ENCODE assay signal across 8 cellular contexts in the genomic region with DNA sequence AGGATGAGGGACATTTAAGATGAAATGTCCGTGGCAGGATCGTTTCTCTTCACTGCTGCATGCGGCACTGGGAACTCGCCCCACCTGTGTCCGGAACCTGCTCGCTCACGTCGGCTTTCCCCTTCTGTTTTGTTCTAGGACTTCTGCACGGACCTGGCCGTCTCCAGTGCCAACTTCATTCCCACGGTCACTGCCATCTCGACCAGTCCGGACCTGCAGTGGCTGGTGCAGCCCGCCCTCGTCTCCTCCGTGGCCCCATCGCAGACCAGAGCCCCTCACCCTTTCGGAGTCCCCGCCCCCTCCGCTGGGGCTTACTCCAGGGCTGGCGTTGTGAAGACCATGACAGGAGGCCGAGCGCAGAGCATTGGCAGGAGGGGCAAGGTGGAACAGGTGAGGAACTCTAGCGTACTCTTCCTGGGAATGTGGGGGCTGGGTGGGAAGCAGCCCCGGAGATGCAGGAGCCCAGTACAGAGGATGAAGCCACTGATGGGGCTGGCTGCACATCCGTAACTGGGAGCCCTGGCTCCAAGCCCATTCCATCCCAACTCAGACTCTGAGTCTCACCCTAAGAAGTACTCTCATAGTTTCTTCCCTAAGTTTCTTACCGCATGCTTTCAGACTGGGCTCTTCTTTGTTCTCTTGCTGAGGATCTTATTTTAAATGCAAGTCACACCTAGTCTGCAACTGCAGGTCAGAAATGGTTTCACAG. TPM values are rescaled to one million over a fixed set of nuclear protein-coding genes. Genes with fewer than 3 reads are reported as not detected.
A peak's percentile ranks its signal among the peaks of the same experiment; 100 is the strongest.
DNase-seq lines count a peak whose midpoint lies in the region; ATAC-seq and TF ChIP-seq lines count a peak whose summit lies in the region.

No MANE protein-coding gene starts in this region.

- peak overlapping the region; percentile 58 for H3K4me3 ChIP-seq in HAP-1
- H3K4me3 ChIP-seq in cardiac muscle cell: peak overlapping the region; percentile 47

- H3K27ac Mint-ChIP-seq in activated CD8-positive, alpha-beta T cell treated with anti-CD3 and anti-CD28 coated beads, Interleukin-2, amount 10 ng/mL, durations not matched to agents 7 days and 5 days: no peak overlapping the region

- DNase-seq in HAP-1 (ENCODE audit: low spot score in 2 of 2): peak in 1 of 2 experiments; percentile 29
- DNase-seq in activated CD8-positive, alpha-beta T cell treated with anti-CD3 and anti-CD28 coated beads, Interleukin-2, amount 10 ng/mL, durations not matched to agents 7 days and 5 days: no peak
- DNase-seq in cardiac muscle cell (ENCODE audit: low read depth in 1 of 2, low spot score in 1 of 2): peak in 1 of 2 donors; percentile 63
- peak; percentile 92 for DNase-seq in posterior vena cava (ENCODE audit: low spot score)
- DNase-seq in OCI-M1 (lab: John Stamatoyannopoulos, UW): no peak
- DNase-seq in GM13977 (ENCODE audit: low spot score): no peak
- no peak for DNase-seq in stimulated activated CD4-positive, alpha-beta T cell treated with anti-CD3 and anti-CD28 coated beads, Interleukin-2, amount 100 ng/mL, for 24 hours

- in situ Hi-C loops in HAP-1 (cut with MboI; ENCODE audit: low sequenced_read_pairs) (no loop called here), GM13977 (cut with MboI; ENCODE audit: low pct_unique_long_range_greater_than_20kb, low sequenced_read_pairs, unreplicated experiment) (no loop called here)

- H3K4me1 ChIP-seq in HAP-1 (peaks cover 16% of the 10 kb centered on the region), cardiac muscle cell (ENCODE audit: low read depth) (no peaks in the 10 kb centered on the region)

- TF ChIP-seq CTCF in cardiac muscle cell (IDR thresholded peaks at IDR 0.05; ENCODE audit: low read depth, low read length) (no peak), GM13977 (IDR thresholded peaks at IDR 0.05; ENCODE audit: extremely low read depth, insufficient read depth, missing control alignments) (no peak)

- no peak for ATAC-seq in activated CD8-positive, alpha-beta T cell treated with anti-CD3 and anti-CD28 coated beads, Interleukin-2, amount 10 ng/mL, durations not matched to agents 7 days and 5 days
- ATAC-seq in HG03571 (IDR thresholded peaks at IDR 0.05; ENCODE audit: unreplicated experiment): no peak

- H3K27me3 ChIP-seq in HAP-1 (ENCODE audit: low read depth) (no peaks in the 10 kb centered on the region), cardiac muscle cell (no peaks in the 10 kb centered on the region)

- peaks cover 57% of the 10 kb centered on the region for H3K27me3 Mint-ChIP-seq in activated CD8-positive, alpha-beta T cell treated with anti-CD3 and anti-CD28 coated beads, Interleukin-2, amount 10 ng/mL, durations not matched to agents 7 days and 5 days (ENCODE audit: low read depth)

- H3K4me3 Mint-ChIP-seq in activated CD8-positive, alpha-beta T cell treated with anti-CD3 and anti-CD28 coated beads, Interleukin-2, amount 10 ng/mL, durations not matched to agents 7 days and 5 days: peak overlapping the region; percentile 82

- intact Hi-C loops in posterior vena cava (cut with DNase I): no loop called here

- H3K27ac ChIP-seq in cardiac muscle cell: no peak overlapping the region

- peaks cover 6% of the 10 kb centered on the region for H3K36me3 Mint-ChIP-seq in activated CD8-positive, alpha-beta T cell treated with anti-CD3 and anti-CD28 coated beads, Interleukin-2, amount 10 ng/mL, durations not matched to agents 7 days and 5 days (ENCODE audit: low read depth)

- CTCF ChIA-PET in activated CD8-positive, alpha-beta T cell treated with anti-CD3 and anti-CD28 coated beads, Interleukin-2, amount 10 ng/mL, durations not matched to agents 7 days and 5 days (lab: Charles Lee): no interaction called here

- POLR2A ChIA-PET in activated CD8-positive, alpha-beta T cell treated with anti-CD3 and anti-CD28 coated beads, Interleukin-2, amount 10 ng/mL, durations not matched to agents 7 days and 5 days (lab: Charles Lee): interaction anchor here (1.3 to 1.6 kb wide), 2 partner anchors 11 to 21 kb away, joined by 3 to 7 read pairs; no protein-coding TSS in a partner anchor

- H3K36me3 ChIP-seq in HAP-1 (replicated peaks) (no peaks in the 10 kb centered on the region; the same call in none of the 2 replicates), cardiac muscle cell (no peaks in the 10 kb centered on the region)

- no peaks in the 10 kb centered on the region for H3K9me3 Mint-ChIP-seq in activated CD8-positive, alpha-beta T cell treated with anti-CD3 and anti-CD28 coated beads, Interleukin-2, amount 10 ng/mL, durations not matched to agents 7 days and 5 days (ENCODE audit: insufficient read depth)

- H3K9me3 ChIP-seq in HAP-1 (no peaks in the 10 kb centered on the region), cardiac muscle cell (ENCODE audit: low read depth) (no peaks in the 10 kb centered on the region)

- H3K4me1 Mint-ChIP-seq in activated CD8-positive, alpha-beta T cell treated with anti-CD3 and anti-CD28 coated beads, Interleukin-2, amount 10 ng/mL, durations not matched to agents 7 days and 5 days (ENCODE audit: low read depth): peaks cover 39% of the 10 kb centered on the region

RNA-seq across cellular contexts. Expression of a gene that starts 1.3 kb away (rescaled TPM):
- total RNA-seq in activated CD8-positive, alpha-beta T cell treated with anti-CD3 and anti-CD28 coated beads, Interleukin-2, amount 10 ng/mL, durations not matched to agents 7 days and 5 days: 100 to 1,000 TPM; 201 to 219 TPM
- total RNA-seq in cardiac muscle cell (44.3 and 66.0 TPM in 2 replicates), posterior vena cava (100 to 1,000 TPM; 485 to 992 TPM)
- polyA plus RNA-seq in cardiac muscle cell: 45.3 and 55.3 TPM in 2 replicates
